1 cellular context compared by ENCODE assay signal in genomic region chr12:131102493-131102931, GRCh38.
A peak's percentile ranks its signal among the peaks of the same experiment; 100 is the strongest.
TF ChIP-seq lines count a peak whose summit lies in the region.

No MANE protein-coding gene starts in this region.

TF ChIP-seq in GM12878, 131 proteins besides CTCF, POLR2A, EP300 and RAD21 (continued from another document):
- 0 out of 2 replicates have a peak, but pooled peaks have one; percentile 27 for TF ChIP-seq ZNF592 (IDR thresholded peaks at IDR 0.05)
- peak; percentile 48; the same call in 1 of the 2 replicates for TF ChIP-seq NR2F1 (conservative IDR thresholded peaks at IDR 0.05)
- TF ChIP-seq NR2C2 (IDR thresholded peaks at IDR 0.05; ENCODE audit: borderline replicate concordance, control insufficient read depth, insufficient read length, low read depth), result peak; percentile 15
